Comparison of ENCODE assay signal across 1 cellular context in genomic region chr10:93755443-93756127, GRCh38.
TF ChIP-seq lines count a peak whose summit lies in the region.

No MANE protein-coding gene starts in this region.

TF ChIP-seq in GM12878, 131 proteins besides CTCF, POLR2A, EP300 and RAD21:
- TF ChIP-seq PRDM15 (CRISPR knock-in tag; IDR thresholded peaks at IDR 0.05) (no peak), PBX3 (IDR thresholded peaks at IDR 0.05; ENCODE audit: insufficient replicate concordance, low read depth, low read length) (no peak), STAT1 (conservative IDR thresholded peaks at IDR 0.05) (no peak), PML (IDR thresholded peaks at IDR 0.05; ENCODE audit: low read length) (no peak), NRF1 (conservative IDR thresholded peaks at IDR 0.05; ENCODE audit: low read depth, low read length) (no peak), ZNF592 (IDR thresholded peaks at IDR 0.05) (no peak), RAD51 (IDR thresholded peaks at IDR 0.05) (no peak), SPI1 (IDR thresholded peaks at IDR 0.05; ENCODE audit: borderline replicate concordance, insufficient read depth, low read depth, low read length) (no peak), MTA3 (IDR thresholded peaks at IDR 0.05; ENCODE audit: borderline replicate concordance, low read length) (no peak), KAT2A (conservative IDR thresholded peaks at IDR 0.05; ENCODE audit: control insufficient read depth, low read depth, low read length) (no peak), ZBTB4 (CRISPR knock-in tag; IDR thresholded peaks at IDR 0.05) (no peak), FOS (IDR thresholded peaks at IDR 0.05; ENCODE audit: borderline replicate concordance, extremely low read depth, insufficient read length) (no peak), ATF2 (IDR thresholded peaks at IDR 0.05; ENCODE audit: low read length) (no peak)
